9 cellular contexts compared by ENCODE assay signal in genomic region chr9:27548055-27548741, GRCh38. TPM values are rescaled to one million over a fixed set of nuclear protein-coding genes. Genes with fewer than 3 reads are reported as not detected.
DNase-seq lines count a peak whose midpoint lies in the region; ATAC-seq and TF ChIP-seq lines count a peak whose summit lies in the region.
"Had no signal": no experiment of that assay in that cellular context is flagged by ENCODE, and none has a peak within 500 bp of the region (broad histone marks: within the 10 kb centered on the region; RNA-seq: fewer than 3 reads in every experiment).

No MANE protein-coding gene starts in this region.

- peaks cover 30% of the 10 kb centered on the region for H3K36me3 Mint-ChIP-seq in WTC11

- no peaks in the 10 kb centered on the region for H3K27me3 Mint-ChIP-seq in WTC11 (ENCODE audit: low read depth)

- H3K36me3 ChIP-seq in tibial artery: peaks cover 10 to 33% (median 29%) of the 10 kb centered on the region in 3 donors

- H3K27ac Mint-ChIP-seq in WTC11: no peak overlapping the region

- CTCF ChIA-PET in WTC11 (lab: Charles Lee): interaction anchor here (0.8 to 5.1 kb wide), 7 partner anchors 10 to 301 kb away, joined by 3 to 49 read pairs (median 3); no protein-coding TSS in a partner anchor

- peaks cover 3% of the 10 kb centered on the region for H3K4me1 Mint-ChIP-seq in WTC11

- TF ChIP-seq CTCF in WTC11 (IDR thresholded peaks at IDR 0.05) (0 out of 2 replicates have a peak, but pooled peaks have one; percentile 45), tibial artery (IDR thresholded peaks at IDR 0.05) (peak; percentile 41 to 72)

- intact Hi-C loops in tibial artery (cut with DNase I; ENCODE audit: low total_unique reads): loop anchor here (2.0 kb wide), 1 partner anchor 215 kb away; no protein-coding TSS in a partner anchor

- peaks cover 0 to 4% (median 0%) of the 10 kb centered on the region in 4 donors for H3K4me1 ChIP-seq in tibial artery

- H3K27me3 ChIP-seq in tibial artery: no peaks in the 10 kb centered on the region

- ATAC-seq in HG03432 (IDR thresholded peaks at IDR 0.05; ENCODE audit: unreplicated experiment) (peak; percentile 62), WTC11 (peak; percentile 41; the same call in 1 of the 2 replicates), HG03135 (IDR thresholded peaks at IDR 0.05; ENCODE audit: unreplicated experiment) (no peak), GM21619 (IDR thresholded peaks at IDR 0.05; ENCODE audit: unreplicated experiment) (no peak)

- H3K4me3 ChIP-seq in tibial artery: no peak overlapping the region

- no peak overlapping the region for H3K4me3 Mint-ChIP-seq in WTC11

- H3K9me3 Mint-ChIP-seq in WTC11: peaks cover 4% of the 10 kb centered on the region

- H3K27ac ChIP-seq in tibial artery: no peak overlapping the region

- H3K9me3 ChIP-seq in tibial artery: no peaks in the 10 kb centered on the region

- peak; percentile 20 for DNase-seq in Daoy (ENCODE audit: low read depth)
- DNase-seq in WTC11 (ENCODE audit: low spot score): no peak
- peak; percentile 23 for DNase-seq in iPS-NIHi7 (ENCODE audit: extremely low spot score)
- no peak for DNase-seq in tibial artery
- no peak for DNase-seq in NOMO-1 treated with DMSO at 0.1 percent for 48 hours (lab: John Stamatoyannopoulos, UW; ENCODE audit: unreplicated experiment)

- POLR2A ChIA-PET in WTC11 (lab: Charles Lee): no interaction called here

TF ChIP-seq in WTC11, 78 proteins besides CTCF, POLR2A, EP300 and RAD21:
- TF ChIP-seq E2F4 (CRISPR knock-in tag; IDR thresholded peaks at IDR 0.05; ENCODE audit: borderline replicate concordance, low read depth) (no peak), SOX15 (CRISPR knock-in tag; IDR thresholded peaks at IDR 0.05) (no peak), TCF7 (CRISPR knock-in tag; IDR thresholded peaks at IDR 0.05; ENCODE audit: low read depth) (no peak), HMGA2 (CRISPR knock-in tag; IDR thresholded peaks at IDR 0.05) (no peak), ZBTB21 (CRISPR knock-in tag; IDR thresholded peaks at IDR 0.05; ENCODE audit: borderline replicate concordance) (no peak), ZNF219 (CRISPR knock-in tag; IDR thresholded peaks at IDR 0.05; ENCODE audit: borderline replicate concordance) (no peak), USF2 (CRISPR knock-in tag; IDR thresholded peaks at IDR 0.05) (no peak), ZNF423 (CRISPR knock-in tag; IDR thresholded peaks at IDR 0.05) (no peak), MLX (CRISPR knock-in tag; IDR thresholded peaks at IDR 0.05) (no peak), ZNF512 (CRISPR knock-in tag; IDR thresholded peaks at IDR 0.05; ENCODE audit: borderline replicate concordance) (no peak), ATF6 (CRISPR knock-in tag; IDR thresholded peaks at IDR 0.05) (no peak)

RNA-seq across cellular contexts. Expression of gene MOB3B, which starts 18.6 kb away (rescaled TPM):
- 0.83 and 0.91 TPM in 2 replicates for total RNA-seq in Daoy (2014; rRNA removed; shearing (Covaris generic))
- 18.9 to 25.1 TPM (median 20.9 TPM) in 3 replicates for total RNA-seq in WTC11 (2021)

RNA-seq across cellular contexts. Expression of gene IFNK, which starts 24.1 kb away (rescaled TPM):
- total RNA-seq in Daoy (2014; rRNA removed; shearing (Covaris generic)): not detected in 2 replicates
- not detected in 3 replicates for total RNA-seq in WTC11 (2021)
- total RNA-seq: NCI-H460 had no signal

RNA-seq across cellular contexts. Expression of gene C9orf72, which starts 25.1 kb away (rescaled TPM):
- 15.8 and 18.3 TPM in 2 replicates for total RNA-seq in Daoy (2014; rRNA removed; shearing (Covaris generic))
- 21.5 to 23.1 TPM (median 21.5 TPM) in 3 replicates for total RNA-seq in WTC11 (2021)

Comparison
In these comparisons a context has a peak if more than half of its experiments do, and no peak if none do; other contexts are left out.
1. DNase-seq: peak in Daoy (single experiment) and iPS-NIHi7 (single experiment); none in WTC11 (single experiment), tibial artery (0 of 2) and NOMO-1 treated with DMSO at 0.1 percent for 48 hours (single experiment).
2. ATAC-seq: peak in HG03432 (single experiment) and WTC11 (single experiment); none in HG03135 (single experiment) and GM21619 (single experiment).
3. RNA of gene MOB3B, which starts 18.6 kb away (total RNA-seq): 18.9 to 25.1 TPM in WTC11; 0.83 to 0.91 TPM in Daoy; every median in the first group is over 10 times any median in the second.